ENCODE assay signal across 12 cellular contexts in genomic region chr1:44111861-44112260, GRCh38. TPM values are rescaled to one million over a fixed set of nuclear protein-coding genes. Genes with fewer than 3 reads are reported as not detected.
"Had no signal": no experiment of that assay in that cellular context is flagged by ENCODE, and none has a peak within 500 bp of the region (broad histone marks: within the 10 kb centered on the region; RNA-seq: fewer than 3 reads in every experiment).

No MANE protein-coding gene starts in this region.

- H3K4me2 ChIP-seq: KMS-11 had no signal

- H3K9me3 ChIP-seq: HAP-1 had no signal

- H3K36me3 ChIP-seq: HAP-1 had no signal

- H3K9ac ChIP-seq: GM23248, KMS-11 had no signal

- H2AFZ ChIP-seq: GM23248 had no signal

- DNase-seq: GOT3, H7, Karpas-422, KBM-7 had no signal

- ATAC-seq: HCT116 had no signal

- H3K4me3 ChIP-seq: GM23248, HAP-1 had no signal

- H3K27ac ChIP-seq: GM23248, HL-60, KMS-11 had no signal

RNA-seq across cellular contexts. Expression of gene KLF17, which starts 6.8 kb away (rescaled TPM):
- total RNA-seq: H4, H7 had no signal

RNA-seq across cellular contexts. Expression of gene KLF18, which starts 29.6 kb away (rescaled TPM):
- total RNA-seq: GM23248, H4, HT1080, IMR-90 had no signal
- polyA plus RNA-seq: GM23248, IMR-90 had no signal
